8 cellular contexts compared by ENCODE assay signal in the genomic region with DNA sequence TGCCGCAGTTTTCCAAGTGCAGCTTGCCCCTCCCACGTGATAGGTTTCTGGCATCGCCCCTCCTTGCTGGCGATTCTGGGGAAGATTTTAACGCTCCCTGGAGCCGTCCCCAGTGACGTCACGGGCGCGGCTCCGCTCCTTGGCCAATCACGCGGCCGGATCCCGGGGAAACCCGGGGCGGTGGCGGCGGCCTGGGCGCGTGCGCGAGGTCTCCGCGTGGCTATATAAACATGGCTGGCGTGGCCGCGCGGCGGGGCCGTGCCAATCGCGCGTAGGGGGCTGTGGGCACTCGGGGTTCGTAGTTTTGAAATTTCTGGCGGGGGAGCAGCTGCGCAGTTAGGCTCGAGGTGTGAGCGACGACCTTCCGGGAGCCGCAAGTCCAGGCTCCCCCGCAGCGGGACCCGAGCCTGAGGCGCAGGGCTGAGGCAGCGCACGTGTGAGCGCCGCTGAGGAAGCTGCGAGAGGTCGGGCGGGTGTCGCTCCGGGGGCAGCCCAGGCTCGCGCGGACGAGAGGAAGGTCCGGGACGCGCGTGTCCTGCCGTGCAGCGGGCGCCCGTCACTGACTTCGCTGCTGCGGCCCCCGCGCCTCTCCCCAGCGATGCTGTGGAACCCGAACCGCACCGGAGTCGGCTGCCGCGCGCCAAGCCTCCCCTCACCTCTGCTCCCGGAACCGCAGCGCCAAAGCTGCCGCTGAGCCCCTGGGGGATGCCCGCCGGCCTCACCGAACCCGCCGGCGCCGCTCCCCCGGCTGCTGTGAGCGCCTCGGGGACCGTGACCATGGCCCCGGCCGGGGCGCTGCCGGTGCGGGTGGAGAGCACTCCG.
DNase-seq lines count a peak whose midpoint lies in the region; ATAC-seq and TF ChIP-seq lines count a peak whose summit lies in the region.

A gene with protein sequence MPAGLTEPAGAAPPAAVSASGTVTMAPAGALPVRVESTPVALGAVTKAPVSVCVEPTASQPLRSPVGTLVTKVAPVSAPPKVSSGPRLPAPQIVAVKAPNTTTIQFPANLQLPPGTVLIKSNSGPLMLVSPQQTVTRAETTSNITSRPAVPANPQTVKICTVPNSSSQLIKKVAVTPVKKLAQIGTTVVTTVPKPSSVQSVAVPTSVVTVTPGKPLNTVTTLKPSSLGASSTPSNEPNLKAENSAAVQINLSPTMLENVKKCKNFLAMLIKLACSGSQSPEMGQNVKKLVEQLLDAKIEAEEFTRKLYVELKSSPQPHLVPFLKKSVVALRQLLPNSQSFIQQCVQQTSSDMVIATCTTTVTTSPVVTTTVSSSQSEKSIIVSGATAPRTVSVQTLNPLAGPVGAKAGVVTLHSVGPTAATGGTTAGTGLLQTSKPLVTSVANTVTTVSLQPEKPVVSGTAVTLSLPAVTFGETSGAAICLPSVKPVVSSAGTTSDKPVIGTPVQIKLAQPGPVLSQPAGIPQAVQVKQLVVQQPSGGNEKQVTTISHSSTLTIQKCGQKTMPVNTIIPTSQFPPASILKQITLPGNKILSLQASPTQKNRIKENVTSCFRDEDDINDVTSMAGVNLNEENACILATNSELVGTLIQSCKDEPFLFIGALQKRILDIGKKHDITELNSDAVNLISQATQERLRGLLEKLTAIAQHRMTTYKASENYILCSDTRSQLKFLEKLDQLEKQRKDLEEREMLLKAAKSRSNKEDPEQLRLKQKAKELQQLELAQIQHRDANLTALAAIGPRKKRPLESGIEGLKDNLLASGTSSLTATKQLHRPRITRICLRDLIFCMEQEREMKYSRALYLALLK (plus strand): TSS at position 217 of the 822 bp plus-strand sequence. CDS start 489 bp downstream, at position 706.

- H3K9me3 Mint-ChIP-seq in central memory CD8-positive, alpha-beta T cell: no peaks in the 10 kb centered on the region

- H3K27ac Mint-ChIP-seq in central memory CD8-positive, alpha-beta T cell (ENCODE audit: low read depth): peak within 1 kb of the TSS; percentile 94

- peaks cover 14% of the 10 kb centered on the region for H3K36me3 Mint-ChIP-seq in central memory CD8-positive, alpha-beta T cell (ENCODE audit: insufficient read depth)

- H3K27me3 Mint-ChIP-seq in central memory CD8-positive, alpha-beta T cell: no peaks in the 10 kb centered on the region

- peak; percentile 93 for TF ChIP-seq POLR2A in GM18951 (IDR thresholded peaks at IDR 0.05; ENCODE audit: extremely low read depth, insufficient read depth, insufficient read length)

- H3K4me1 Mint-ChIP-seq in central memory CD8-positive, alpha-beta T cell: peaks cover 32% of the 10 kb centered on the region

- H3K4me3 Mint-ChIP-seq in central memory CD8-positive, alpha-beta T cell: peak within 1 kb of the TSS; percentile 91

- TF ChIP-seq CTCF in AG09319 (IDR thresholded peaks at IDR 0.05; ENCODE audit: low read depth, low read length): no peak

- in situ Hi-C loops in GM18951 (cut with MboI; ENCODE audit: low sequenced_read_pairs, unreplicated experiment): no loop called here

- DNase-seq in AG09319 (ENCODE audit: extremely low read depth, low read depth) (peak; percentile 62), NCI-H446 (lab: John Stamatoyannopoulos, UW) (peak; percentile 88 to 97), islet precursor cell (peak; percentile 97)
- peak; percentile 80 for DNase-seq in activated CD4-positive, CD25-positive, alpha-beta regulatory T cell treated with anti-CD3 and anti-CD28 coated beads, Interleukin-2, amount 50 U/mL, for 16 hours (ENCODE audit: low read depth, low spot score)
- peak; percentile 82 to 86 for DNase-seq in central memory CD8-positive, alpha-beta T cell (ENCODE audit: low spot score in 2 of 2)
- DNase-seq in stimulated activated CD4-positive, alpha-beta T cell treated with anti-CD3 and anti-CD28 coated beads, Interleukin-12 subunit alpha, Interleukin-12 subunit beta, amount 100 ng/mL, for 4 hours: peak; percentile 95

- ATAC-seq in HG03175 (IDR thresholded peaks at IDR 0.05; ENCODE audit: unreplicated experiment): peak; percentile 86
- peak; percentile 87 for ATAC-seq in central memory CD8-positive, alpha-beta T cell (replicated peaks; ENCODE audit: extremely low read depth, poor library complexity, severe bottlenecking)

Comparison
In these comparisons a context has a peak if more than half of its experiments do, and no peak if none do; other contexts are left out.
1. Peak in every context shown above with its lines: DNase-seq and ATAC-seq.